Comparison of ENCODE assay signal across 17 cellular contexts in the genomic region with DNA sequence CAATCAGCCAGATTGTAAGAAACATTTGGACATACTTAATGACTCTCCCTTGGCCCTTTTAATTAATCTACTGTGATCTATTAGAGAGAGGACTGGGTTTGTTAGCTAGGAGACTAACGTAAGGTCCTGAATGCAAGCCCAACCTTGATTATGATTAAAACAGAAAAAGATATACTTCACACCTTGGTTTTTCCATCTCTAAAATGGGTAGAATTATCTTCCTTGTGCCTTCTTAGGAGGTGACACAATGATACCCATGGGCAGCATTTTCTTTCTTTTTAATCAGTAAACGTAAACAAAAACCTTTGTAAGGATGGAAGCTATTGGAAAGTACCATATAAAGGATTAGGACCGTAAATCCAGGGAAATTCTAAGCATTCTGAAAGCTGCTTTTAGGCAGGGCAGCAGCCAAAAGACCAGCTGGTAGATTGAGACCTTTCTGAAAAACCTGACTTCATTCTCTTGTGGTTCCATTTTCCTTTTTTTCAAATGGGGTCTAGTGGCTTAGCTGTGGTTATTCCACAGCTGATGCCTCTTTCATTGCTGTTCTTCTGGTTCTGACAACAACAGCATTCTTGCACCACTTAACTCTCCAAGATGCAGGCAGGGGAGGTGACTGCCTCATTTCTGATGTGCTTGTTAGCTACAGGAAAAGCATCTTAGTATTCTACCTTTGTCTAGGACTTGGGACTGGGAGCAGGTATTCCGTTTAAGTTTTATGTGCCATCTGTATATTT. TPM values are rescaled to one million over a fixed set of nuclear protein-coding genes. Genes with fewer than 3 reads are reported as not detected.
DNase-seq lines count a peak whose midpoint lies in the region; ATAC-seq and TF ChIP-seq lines count a peak whose summit lies in the region.
"Had no signal": no experiment of that assay in that cellular context is flagged by ENCODE, and none has a peak within 500 bp of the region (broad histone marks: within the 10 kb centered on the region; RNA-seq: fewer than 3 reads in every experiment).

No MANE protein-coding gene starts in this region.

- peak overlapping the region; percentile 67 for H3K27ac Mint-ChIP-seq in activated naive CD8-positive, alpha-beta T cell treated with anti-CD3 and anti-CD28 coated beads, Interleukin-2, amount 50 U/mL, for 24 hours

- no peaks in the 10 kb centered on the region for H3K9me3 Mint-ChIP-seq in activated naive CD8-positive, alpha-beta T cell treated with anti-CD3 and anti-CD28 coated beads, Interleukin-2, amount 50 U/mL, for 24 hours

- no peaks in the 10 kb centered on the region for H3K9me3 ChIP-seq in MM.1S (replicated peaks; ENCODE audit: insufficient read depth, low read length)
- no peaks in the 10 kb centered on the region for H3K9me3 ChIP-seq in gastrocnemius medialis
- no peaks in the 10 kb centered on the region for H3K9me3 ChIP-seq in mammary epithelial cell (replicated peaks; ENCODE audit: insufficient read depth, low read length)
- H3K9me3 ChIP-seq: adrenal gland, Peyer's patch had no signal

- H3K9ac ChIP-seq in MM.1S (ENCODE audit: low read length) (peak overlapping the region; percentile 78; the same call in 1 of the 2 replicates), mammary epithelial cell (ENCODE audit: insufficient read depth, low read length) (no peak overlapping the region)

- TF ChIP-seq CTCF in MM.1S (IDR thresholded peaks at IDR 0.05; ENCODE audit: low read length): no peak
- TF ChIP-seq CTCF in gastrocnemius medialis (IDR thresholded peaks at IDR 0.05 in 4 of 5, conservative IDR thresholded peaks at IDR 0.05 in 1 of 5): no peak
- no peak for TF ChIP-seq CTCF in mammary epithelial cell (conservative IDR thresholded peaks at IDR 0.05 in 1 of 2, IDR thresholded peaks at IDR 0.05 in 1 of 2; ENCODE audit: extremely low read depth in 1 of 2, insufficient read depth in 1 of 2, low read depth in 1 of 2, low read length in 2 of 2)

- H2AFZ ChIP-seq in MM.1S (ENCODE audit: low read length): no peak overlapping the region
- no peak overlapping the region for H2AFZ ChIP-seq in mammary epithelial cell (ENCODE audit: low read depth, low read length)

- intact Hi-C loops in gastrocnemius medialis (cut with DNase I; ENCODE audit: low total_unique reads): loop anchor here (5.0 kb wide), 2 partner anchors 208 to 243 kb away; no protein-coding TSS in a partner anchor
- intact Hi-C loops in mammary epithelial cell (cut with micrococcal nuclease): no loop called here

- TF ChIP-seq POLR2A in gastrocnemius medialis (IDR thresholded peaks at IDR 0.05): no peak

- H3K4me1 ChIP-seq in MM.1S (ENCODE audit: low read length) (peaks cover 48% of the 10 kb centered on the region), gastrocnemius medialis (peaks cover 61 to 69% of the 10 kb centered on the region in 2 donors), mammary epithelial cell (ENCODE audit: insufficient read depth, low read length) (peaks cover 28% of the 10 kb centered on the region)

- H3K27me3 ChIP-seq in MM.1S (replicated peaks; ENCODE audit: insufficient read depth, low read length) (no peaks in the 10 kb centered on the region), gastrocnemius medialis (no peaks in the 10 kb centered on the region), mammary epithelial cell (ENCODE audit: insufficient read depth, low read length) (no peaks in the 10 kb centered on the region)
- H3K27me3 ChIP-seq: adrenal gland, Peyer's patch had no signal

- 98% methylated on average over 4 of the region's 4 CpGs for WGBS in mammary epithelial cell (ENCODE audit: low coverage, missing lambda C conversion rate)

- H3K27ac ChIP-seq in MM.1S (ENCODE audit: low read length) (peak overlapping the region; percentile 97), gastrocnemius medialis (peak overlapping the region; percentile 62 to 96 (median 70)), mammary epithelial cell (ENCODE audit: insufficient read depth, low read depth, low read length) (no peak overlapping the region)
- H3K27ac ChIP-seq: 22Rv1, coronary artery had no signal

- ATAC-seq in activated naive CD8-positive, alpha-beta T cell treated with anti-CD3 and anti-CD28 coated beads, Interleukin-2, amount 50 U/mL, for 24 hours: no peak
- ATAC-seq in gastrocnemius medialis: no peak
- ATAC-seq in GM18498 (IDR thresholded peaks at IDR 0.05; ENCODE audit: unreplicated experiment): no peak

- CTCF ChIA-PET in mammary epithelial cell (lab: Charles Lee; ENCODE audit: low non-redundant PET): no interaction called here

- peaks cover 11% of the 10 kb centered on the region for H3K36me3 Mint-ChIP-seq in activated naive CD8-positive, alpha-beta T cell treated with anti-CD3 and anti-CD28 coated beads, Interleukin-2, amount 50 U/mL, for 24 hours (ENCODE audit: low read depth)

- no peak overlapping the region for H3K4me3 Mint-ChIP-seq in activated naive CD8-positive, alpha-beta T cell treated with anti-CD3 and anti-CD28 coated beads, Interleukin-2, amount 50 U/mL, for 24 hours

- H3K27me3 Mint-ChIP-seq in activated naive CD8-positive, alpha-beta T cell treated with anti-CD3 and anti-CD28 coated beads, Interleukin-2, amount 50 U/mL, for 24 hours: no peaks in the 10 kb centered on the region

- BruUV-seq in mammary epithelial cell (replicated peaks; lab: Mats Ljungman, UMichigan): no TSS peak

- H3K79me2 ChIP-seq in MM.1S (ENCODE audit: low read length) (peaks cover 68% of the 10 kb centered on the region), mammary epithelial cell (ENCODE audit: insufficient read depth, low read length) (peaks cover 99% of the 10 kb centered on the region)

- H3K4me2 ChIP-seq in MM.1S (ENCODE audit: low read depth, low read length) (peak overlapping the region; percentile 89), mammary epithelial cell (ENCODE audit: insufficient read depth, low read depth, low read length) (no peak overlapping the region)

- no peaks in the 10 kb centered on the region for H3K36me3 ChIP-seq in MM.1S (replicated peaks; ENCODE audit: insufficient read depth, low read length)
- no peaks in the 10 kb centered on the region for H3K36me3 ChIP-seq in gastrocnemius medialis
- no peaks in the 10 kb centered on the region for H3K36me3 ChIP-seq in mammary epithelial cell (ENCODE audit: insufficient read depth, low read length)
- H3K36me3 ChIP-seq: adrenal gland, Peyer's patch had no signal

- no peaks in the 10 kb centered on the region for H3K9me2 ChIP-seq in MM.1S (replicated peaks; ENCODE audit: insufficient read depth, low read length)

- peak; percentile 34 for DNase-seq in DMS 273 (lab: John Stamatoyannopoulos, UW; ENCODE audit: unreplicated experiment)
- DNase-seq in DMS 273 treated with DMSO at 0.1 percent for 48 hours (lab: John Stamatoyannopoulos, UW): no peak
- DNase-seq in MM.1S: peak; percentile 60
- no peak for DNase-seq in activated naive CD8-positive, alpha-beta T cell treated with anti-CD3 and anti-CD28 coated beads, Interleukin-2, amount 50 U/mL, for 24 hours
- no peak for DNase-seq in gastrocnemius medialis
- DNase-seq in NCI-H774 (lab: John Stamatoyannopoulos, UW): no peak
- DNase-seq in mammary epithelial cell: no peak
- DNase-seq: activated CD8-positive, alpha-beta memory T cell treated with anti-CD3 and anti-CD28 coated beads for 24 hours; adrenal gland; Calu3; NCI-H1092; NCI-H345; Peyer's patch; T-helper 9 cell had no signal

- H4K20me1 ChIP-seq in MM.1S (ENCODE audit: insufficient read depth, low read length): no peaks in the 10 kb centered on the region
- no peaks in the 10 kb centered on the region for H4K20me1 ChIP-seq in mammary epithelial cell (ENCODE audit: insufficient read depth, low read length)

- H3K4me3 ChIP-seq in MM.1S (ENCODE audit: low read length) (0 out of 2 replicates have a peak overlapping the region, but pooled peaks have one; percentile 3), gastrocnemius medialis (no peak overlapping the region), mammary epithelial cell (replicated peaks in 1 of 3; ENCODE audit: insufficient read depth in 1 of 3, low read depth in 2 of 3, low read length in 3 of 3) (no peak overlapping the region)
- H3K4me3 ChIP-seq: adrenal gland, coronary artery, Peyer's patch had no signal

- dilution Hi-C loops in mammary epithelial cell (cut with HindIII; ENCODE audit: low sequenced_read_pairs): no loop called here

- H3K4me1 Mint-ChIP-seq in activated naive CD8-positive, alpha-beta T cell treated with anti-CD3 and anti-CD28 coated beads, Interleukin-2, amount 50 U/mL, for 24 hours: peaks cover 94% of the 10 kb centered on the region

- in situ Hi-C loops in gastrocnemius medialis (cut with MboI; ENCODE audit: low sequenced_read_pairs in 4 of 4): no loop called here
- in situ Hi-C loops in mammary epithelial cell (cut with MboI; ENCODE audit: low sequenced_read_pairs in 2 of 2): no loop called here

- H3F3A ChIP-seq in MM.1S (ENCODE audit: insufficient read depth, low read length): peaks cover 59% of the 10 kb centered on the region

RNA-seq across cellular contexts. Expression of gene RREB1, which starts 27.4 kb away (rescaled TPM):
- 10 to 100 TPM; 18.0 to 41.3 (median 39.2) TPM for total RNA-seq in gastrocnemius medialis
- total RNA-seq in mammary epithelial cell: 10 to 100 TPM; 25.3 to 39.3 TPM
- polyA plus RNA-seq in mammary epithelial cell: 3.7 TPM
- polyA minus RNA-seq in mammary epithelial cell: 77.1 TPM

Comparison
In these comparisons a context has a peak if more than half of its experiments do, and no peak if none do; other contexts are left out.
1. DNase-seq: peak in DMS 273 (single experiment) and MM.1S (single experiment); none in DMS 273 treated with DMSO at 0.1 percent for 48 hours (single experiment), activated naive CD8-positive, alpha-beta T cell treated with anti-CD3 and anti-CD28 coated beads, Interleukin-2, amount 50 U/mL, for 24 hours (single experiment), gastrocnemius medialis (0 of 2), NCI-H774 (single experiment) and mammary epithelial cell (single experiment).